ENCODE assay signal across 8 cellular contexts in the genomic region with DNA sequence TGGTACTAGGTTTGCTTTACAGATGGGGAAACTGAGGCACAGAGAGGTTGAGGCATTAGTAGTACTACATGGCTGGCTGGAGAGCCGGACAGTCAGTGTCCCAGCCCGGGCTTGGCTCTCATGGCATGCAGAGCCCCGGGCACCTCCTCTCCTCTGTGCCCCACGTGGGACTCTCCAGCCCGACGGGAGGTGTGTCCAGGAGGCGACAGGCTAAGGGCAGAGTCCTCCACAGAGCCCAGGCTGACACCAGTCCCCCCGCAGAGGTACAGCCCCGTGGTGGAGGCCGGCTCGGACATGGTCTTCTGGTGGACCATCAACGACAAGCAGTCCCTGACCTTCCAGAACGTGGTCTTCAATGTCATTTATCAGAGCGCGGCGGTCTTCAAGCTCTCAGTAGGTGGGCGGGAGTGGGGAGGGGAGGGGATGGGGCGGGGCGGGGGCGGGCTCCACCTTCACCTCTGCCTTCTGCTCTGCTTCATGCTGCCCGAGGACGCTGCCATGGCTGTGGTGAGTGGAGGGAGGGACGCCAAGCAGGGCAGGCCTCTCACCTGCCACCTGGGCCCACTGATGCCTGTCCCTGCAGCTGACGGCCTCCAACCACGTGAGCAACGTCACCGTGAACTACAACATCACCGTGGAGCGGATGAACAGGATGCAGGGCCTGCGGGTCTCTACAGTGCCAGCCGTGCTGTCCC. TPM values are rescaled to one million over a fixed set of nuclear protein-coding genes. Genes with fewer than 3 reads are reported as not detected.
A peak's percentile ranks its signal among the peaks of the same experiment; 100 is the strongest.
DNase-seq lines count a peak whose midpoint lies in the region; ATAC-seq, FAIRE-seq and TF ChIP-seq lines count a peak whose summit lies in the region.
"Not testable (repeated sequence)": the region's sequence is repeated elsewhere in the genome, so short reads cannot be mapped to it uniquely, and the experiment has no call there.

No MANE protein-coding gene starts in this region.

- not testable (repeated sequence) for H3K4me1 ChIP-seq in kidney (ENCODE audit: control insufficient read depth in 1 of 2, insufficient read depth in 1 of 2, low read depth in 1 of 2, low read length in 2 of 2); lower lobe of right lung; ovary (ENCODE audit: insufficient read depth); small intestine (ENCODE audit: control insufficient read depth in 2 of 2, insufficient read depth in 1 of 2, low read depth in 1 of 2, low read length in 1 of 2); upper lobe of right lung

- H3K9me3 Mint-ChIP-seq in glutamatergic neuron (ENCODE audit: unreplicated experiment), result not testable (repeated sequence)

- H3K4me1 Mint-ChIP-seq in glutamatergic neuron (ENCODE audit: low read depth, unreplicated experiment), result not testable (repeated sequence)

- H3K9ac ChIP-seq in kidney (ENCODE audit: low read length in 2 of 2), result not testable (repeated sequence)

- DNase-seq in HT-29 (ENCODE audit: low spot score) (peak; percentile 0), glutamatergic neuron (peak; percentile 11), kidney (peak; percentile 52), lower lobe of right lung (peak; percentile 43), ovary (peak in 3 of 5 donors; percentile 7 to 25 (median 21)), small intestine (peak; percentile 79), upper lobe of right lung (peak; percentile 64)
- peak; percentile 41 for DNase-seq in activated CD8-positive, alpha-beta memory T cell treated with anti-CD3 and anti-CD28 coated beads, Interleukin-2, amount 50 U/mL, for 48 hours

- not testable (repeated sequence) for H3K36me3 Mint-ChIP-seq in glutamatergic neuron (ENCODE audit: unreplicated experiment)

- not testable (repeated sequence) for H3K9me3 ChIP-seq in kidney (ENCODE audit: control insufficient read depth in 1 of 2, low read length in 2 of 2); lower lobe of right lung; ovary; small intestine (ENCODE audit: control insufficient read depth, low read depth); upper lobe of right lung

- not testable (repeated sequence) for TF ChIP-seq EP300 in ovary (IDR thresholded peaks at IDR 0.05)

- not testable (repeated sequence) for ATAC-seq in lower lobe of right lung, upper lobe of right lung

- not testable (repeated sequence) for TF ChIP-seq POLR2A in ovary (IDR thresholded peaks at IDR 0.05)

- H3K36me3 ChIP-seq in kidney (ENCODE audit: control insufficient read depth in 1 of 2, insufficient read depth in 2 of 2, low read length in 2 of 2); lower lobe of right lung; ovary; small intestine (ENCODE audit: control insufficient read depth in 2 of 2, insufficient read depth in 2 of 2, low read length in 2 of 2); upper lobe of right lung: not testable (repeated sequence)

- H3K27ac ChIP-seq in kidney (ENCODE audit: low read depth in 2 of 2, low read length in 2 of 2); lower lobe of right lung; ovary; small intestine (ENCODE audit: low read depth in 1 of 2, low read length in 1 of 2); upper lobe of right lung: not testable (repeated sequence)

- H3K4me3 Mint-ChIP-seq in glutamatergic neuron (ENCODE audit: unreplicated experiment), result not testable (repeated sequence)

- intact Hi-C loops in kidney (cut with DNase I); lower lobe of right lung (cut with DNase I); ovary (cut with DNase I); upper lobe of right lung (cut with DNase I): not testable (repeated sequence)

- FAIRE-seq in kidney (lab: Jason Lieb, UNC); small intestine (lab: Jason Lieb, UNC): not testable (repeated sequence)

- H3K27ac Mint-ChIP-seq in glutamatergic neuron (ENCODE audit: unreplicated experiment), result not testable (repeated sequence)

- not testable (repeated sequence) for TF ChIP-seq CTCF in glutamatergic neuron (IDR thresholded peaks at IDR 0.05; ENCODE audit: partially characterized antibody, unreplicated experiment); kidney (IDR thresholded peaks at IDR 0.05; ENCODE audit: borderline replicate concordance, extremely low read depth, insufficient read depth); lower lobe of right lung (IDR thresholded peaks at IDR 0.05); ovary (IDR thresholded peaks at IDR 0.05); upper lobe of right lung (IDR thresholded peaks at IDR 0.05)

- H3K4me3 ChIP-seq in kidney (ENCODE audit: low read length in 2 of 2); lower lobe of right lung; ovary; small intestine (ENCODE audit: low read depth in 1 of 2, low read length in 2 of 2); upper lobe of right lung: not testable (repeated sequence)

- not testable (repeated sequence) for H3K27me3 ChIP-seq in lower lobe of right lung (ENCODE audit: low read depth); ovary; small intestine (ENCODE audit: control insufficient read depth in 2 of 2, insufficient read depth in 2 of 2, low read length in 2 of 2); upper lobe of right lung

- WGBS in ovary, 3 donors, result 49 to 70% methylated on average over 2 to 14 of the region's 31 CpGs; no CpG with 5 or more reads in 1 of the 3 donors
- 32 to 86% (median 33%) methylated on average over 6 to 14 of the region's 31 CpGs for WGBS in small intestine, 3 donors

- not testable (repeated sequence) for H3K27me3 Mint-ChIP-seq in glutamatergic neuron (ENCODE audit: unreplicated experiment)

RNA-seq across cellular contexts. Expression of gene NPIPA1, which starts 13.7 kb away (rescaled TPM):
- total RNA-seq in HT-29 (2014; rRNA removed; shearing (Covaris generic)), result 27.1 and 30.3 TPM in 2 replicates
- total RNA-seq in glutamatergic neuron (ENCODE audit: unreplicated experiment), result 216 TPM
- 79.3 TPM for total RNA-seq in kidney
- 26.7 TPM for polyA plus RNA-seq in kidney (ENCODE audit: insufficient read depth, low read depth, low replicate concordance)
- 90.9 TPM for total RNA-seq in lower lobe of right lung
- total RNA-seq in ovary, result 100 to 1,000 TPM in 5 of 7 donors, 10 to 100 TPM in 2; 38.6 to 165 (median 142) TPM
- 100 to 1,000 TPM; 104 to 120 TPM for polyA plus RNA-seq in ovary
- 10 to 100 TPM; 20.8 to 48.3 (median 45.2) TPM for polyA plus RNA-seq in small intestine
- 91.6 TPM for total RNA-seq in upper lobe of right lung

RNA-seq across cellular contexts. Expression of gene PDXDC1, which starts 51.3 kb away (rescaled TPM):
- 75.5 and 80.3 TPM in 2 replicates for total RNA-seq in HT-29 (2014; rRNA removed; shearing (Covaris generic))
- total RNA-seq in glutamatergic neuron (ENCODE audit: unreplicated experiment), result 81.3 TPM
- total RNA-seq in kidney, result 113 TPM
- 56.5 TPM for polyA plus RNA-seq in kidney (ENCODE audit: insufficient read depth, low read depth, low replicate concordance)
- total RNA-seq in lower lobe of right lung, result 103 TPM
- 10 to 100 TPM; 37.5 to 69.3 (median 62.3) TPM for total RNA-seq in ovary
- polyA plus RNA-seq in ovary, result 10 to 100 TPM; 36.9 to 58.6 TPM
- polyA plus RNA-seq in small intestine, result 100 to 1,000 TPM; 116 to 176 (median 122) TPM
- 100 TPM for total RNA-seq in upper lobe of right lung

Comparison
In these comparisons a context has a peak if more than half of its experiments do, and no peak if none do; other contexts are left out.
1. DNase-seq: peak in every context shown above with its lines; median percentile 79 in small intestine; 64 in upper lobe of right lung; 52 in kidney; 43 in lower lobe of right lung; 41 in activated CD8-positive, alpha-beta memory T cell treated with anti-CD3 and anti-CD28 coated beads, Interleukin-2, amount 50 U/mL, for 48 hours; 21 in ovary; 11 in glutamatergic neuron; 0 in HT-29.